23 cellular contexts compared by ENCODE assay signal in the genomic region with DNA sequence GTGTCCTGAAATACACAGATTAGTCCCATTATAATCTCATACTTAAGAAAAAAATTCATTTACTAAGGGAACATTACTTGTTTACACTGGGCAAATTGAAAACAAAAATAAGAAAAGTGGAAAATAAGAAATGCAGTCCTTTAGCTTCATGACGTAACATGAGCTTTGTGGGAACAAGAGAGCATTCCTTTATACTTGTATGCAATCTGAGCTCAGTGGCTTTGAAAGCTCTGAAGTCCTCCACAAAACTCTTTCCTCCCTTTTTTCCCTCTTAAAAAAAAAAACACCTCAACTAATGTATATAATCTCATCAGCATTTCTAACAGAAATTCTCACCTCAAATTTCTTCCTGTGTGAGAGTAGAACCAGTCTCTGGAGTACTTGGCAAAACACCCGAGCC.
"Had no signal": no experiment of that assay in that cellular context is flagged by ENCODE, and none has a peak within 500 bp of the region (broad histone marks: within the 10 kb centered on the region; RNA-seq: fewer than 3 reads in every experiment).

No MANE protein-coding gene starts in this region.

- H3K4me1 ChIP-seq: ascending aorta, breast epithelium, colonic mucosa, esophagus squamous epithelium, gastrocnemius medialis, parathyroid adenoma, transverse colon had no signal

- H3K9me3 Mint-ChIP-seq: activated naive CD4-positive, alpha-beta T cell treated with anti-CD3 and anti-CD28 coated beads, Interleukin-2, amount 50 U/mL, for 72 hours; activated T-cell treated with anti-CD3 and anti-CD28 coated beads, Interleukin-2, amount 50 U/mL, for 24 hours; activated T-helper 17 cell treated with anti-CD3 and anti-CD28 coated beads, Interleukin-2, amount 50 U/mL, for 72 hours; central memory CD8-positive, alpha-beta T cell; stimulated activated naive B cell treated with anti-CD40 and anti-IgM and Interleukin-4, amounts not matched to agents 10 μg/mL and 1 μg/mL and 100 μg/mL, for 72 hours had no signal

- H3K4me3 Mint-ChIP-seq: activated T-cell treated with anti-CD3 and anti-CD28 coated beads, Interleukin-2, amount 50 U/mL, for 24 hours; activated T-helper 17 cell treated with anti-CD3 and anti-CD28 coated beads, Interleukin-2, amount 50 U/mL, for 72 hours; central memory CD8-positive, alpha-beta T cell; natural killer cell; stimulated activated naive B cell treated with anti-CD40 and anti-IgM and Interleukin-4, amounts not matched to agents 10 μg/mL and 1 μg/mL and 100 μg/mL, for 72 hours had no signal

- H3K27ac ChIP-seq: ascending aorta, breast epithelium, colonic mucosa, dorsolateral prefrontal cortex, esophagus squamous epithelium, gastrocnemius medialis, parathyroid adenoma, right lobe of liver, skin epidermis, transverse colon had no signal

- DNase-seq: activated CD4-positive, alpha-beta T cell treated with anti-CD3 and anti-CD28 coated beads, Interleukin-2, amount 50 U/mL, for 4 hours; activated CD8-positive, alpha-beta memory T cell treated with anti-CD3 and anti-CD28 coated beads for 24 hours; activated CD8-positive, alpha-beta memory T cell treated with anti-CD3 and anti-CD28 coated beads, Interleukin-2, amount 50 U/mL, for 4 hours; activated T-cell treated with anti-CD3 and anti-CD28 coated beads, Interleukin-2, amount 50 U/mL, for 24 hours; colonic mucosa; dorsolateral prefrontal cortex; esophagus squamous epithelium; gastrocnemius medialis; head of caudate nucleus; hypothalamus; midbrain; natural killer cell; right lobe of liver; stimulated activated CD8-positive, alpha-beta memory T cell treated with anti-CD3 and anti-CD28 coated beads, Interleukin-4, amount 100 ng/mL, for 48 hours; stimulated activated naive B cell treated with anti-CD40 and anti-IgM and Interleukin-4, amounts not matched to agents 10 μg/mL and 1 μg/mL and 100 μg/mL, for 72 hours; transverse colon had no signal

- H3K36me3 Mint-ChIP-seq: activated naive CD4-positive, alpha-beta T cell treated with anti-CD3 and anti-CD28 coated beads, Interleukin-2, amount 50 U/mL, for 72 hours; natural killer cell; stimulated activated naive B cell treated with anti-CD40 and anti-IgM and Interleukin-4, amounts not matched to agents 10 μg/mL and 1 μg/mL and 100 μg/mL, for 72 hours had no signal

- H3K9me3 ChIP-seq: ascending aorta, breast epithelium, colonic mucosa, esophagus squamous epithelium, gastrocnemius medialis, right lobe of liver, transverse colon had no signal

- H3K36me3 ChIP-seq: ascending aorta, breast epithelium, colonic mucosa, esophagus squamous epithelium, gastrocnemius medialis, right lobe of liver, transverse colon had no signal

- H2AFZ ChIP-seq: parathyroid adenoma had no signal

- ATAC-seq: activated naive CD4-positive, alpha-beta T cell treated with anti-CD3 and anti-CD28 coated beads, Interleukin-2, amount 50 U/mL, for 72 hours; activated T-helper 17 cell treated with anti-CD3 and anti-CD28 coated beads, Interleukin-2, amount 50 U/mL, for 72 hours; gastrocnemius medialis; natural killer cell; stimulated activated naive B cell treated with anti-CD40 and anti-IgM and Interleukin-4, amounts not matched to agents 10 μg/mL and 1 μg/mL and 100 μg/mL, for 72 hours had no signal

- H3K4me1 Mint-ChIP-seq: activated T-helper 17 cell treated with anti-CD3 and anti-CD28 coated beads, Interleukin-2, amount 50 U/mL, for 72 hours; central memory CD8-positive, alpha-beta T cell; natural killer cell; stimulated activated naive B cell treated with anti-CD40 and anti-IgM and Interleukin-4, amounts not matched to agents 10 μg/mL and 1 μg/mL and 100 μg/mL, for 72 hours had no signal

- H3K79me2 ChIP-seq: parathyroid adenoma had no signal

- H3K4me3 ChIP-seq: ascending aorta, breast epithelium, colonic mucosa, dorsolateral prefrontal cortex, esophagus squamous epithelium, gastrocnemius medialis, right lobe of liver, skin epidermis, transverse colon had no signal

- H3K27me3 ChIP-seq: ascending aorta, colonic mucosa had no signal

- H3K9ac ChIP-seq: parathyroid adenoma had no signal

- H3K27ac Mint-ChIP-seq: activated naive CD4-positive, alpha-beta T cell treated with anti-CD3 and anti-CD28 coated beads, Interleukin-2, amount 50 U/mL, for 72 hours; activated T-cell treated with anti-CD3 and anti-CD28 coated beads, Interleukin-2, amount 50 U/mL, for 24 hours; activated T-helper 17 cell treated with anti-CD3 and anti-CD28 coated beads, Interleukin-2, amount 50 U/mL, for 72 hours; natural killer cell; stimulated activated naive B cell treated with anti-CD40 and anti-IgM and Interleukin-4, amounts not matched to agents 10 μg/mL and 1 μg/mL and 100 μg/mL, for 72 hours had no signal
